Comparison of ENCODE assay signal across 8 cellular contexts in genomic region chr2:217988840-217989204, GRCh38. TPM values are rescaled to one million over a fixed set of nuclear protein-coding genes. Genes with fewer than 3 reads are reported as not detected.
A peak's percentile ranks its signal among the peaks of the same experiment; 100 is the strongest.
DNase-seq lines count a peak whose midpoint lies in the region; ATAC-seq and TF ChIP-seq lines count a peak whose summit lies in the region.

No MANE protein-coding gene starts in this region.

- H3K36me3 ChIP-seq in GM23248 (ENCODE audit: low read depth) (peaks cover 10% of the 10 kb centered on the region; the same call in 1 of the 2 replicates), skeletal muscle tissue (ENCODE audit: control insufficient read depth in 3 of 3, insufficient read depth in 3 of 3, low read length in 3 of 3) (peaks cover 9 to 16% (median 9%) of the 10 kb centered on the region in 3 donors)

- no peaks in the 10 kb centered on the region for H3K9me2 ChIP-seq in GM23248 (ENCODE audit: insufficient read depth)

- intact Hi-C loops in left ventricle myocardium superior (cut with micrococcal nuclease), result loop anchor here (10.0 kb wide), 1 partner anchor 104 kb away; no protein-coding TSS in a partner anchor

- H3K9ac ChIP-seq in GM23248, result 0 out of 2 replicates have a peak overlapping the region, but pooled peaks have one; percentile 4
- peak overlapping the region; percentile 27 to 82 (median 35) for H3K9ac ChIP-seq in skeletal muscle tissue (ENCODE audit: low read depth in 1 of 3, low read length in 3 of 3)

- TF ChIP-seq CTCF in VCaP (conservative IDR thresholded peaks at IDR 0.05), result peak; percentile 19

- H3K27me3 ChIP-seq in GM23248 (replicated peaks; ENCODE audit: insufficient read depth) (no peaks in the 10 kb centered on the region), skeletal muscle tissue (ENCODE audit: control insufficient read depth in 3 of 3, insufficient read depth in 3 of 3, low read length in 3 of 3) (no peaks in the 10 kb centered on the region)

- H3F3A ChIP-seq in GM23248 (ENCODE audit: insufficient read depth), result peaks cover 22% of the 10 kb centered on the region

- ATAC-seq in left ventricle myocardium superior (peak; percentile 59), GM18517 (IDR thresholded peaks at IDR 0.05; ENCODE audit: unreplicated experiment) (no peak), HG02610 (IDR thresholded peaks at IDR 0.05; ENCODE audit: unreplicated experiment) (no peak)

- peaks cover 100% of the 10 kb centered on the region for H3K79me2 ChIP-seq in GM23248 (ENCODE audit: insufficient read depth)

- H3K4me3 ChIP-seq in GM23248 (no peak overlapping the region), skeletal muscle tissue (ENCODE audit: low read length in 3 of 3) (peak overlapping the region in 1 of 3 donors; percentile 65)

- no peak overlapping the region for H2AFZ ChIP-seq in GM23248

- no peak overlapping the region for H3K4me2 ChIP-seq in GM23248 (ENCODE audit: unreplicated experiment)

- no peaks in the 10 kb centered on the region for H3K9me3 ChIP-seq in GM23248 (ENCODE audit: low read depth)
- H3K9me3 ChIP-seq in skeletal muscle tissue (ENCODE audit: control insufficient read depth in 3 of 3, low read length in 3 of 3), result no peaks in the 10 kb centered on the region

- H4K20me1 ChIP-seq in GM23248 (ENCODE audit: insufficient read depth), result 0 out of 2 replicates have a peak, but pooled peaks cover 5% of the 10 kb centered on the region

- H3K27ac ChIP-seq in GM23248 (peak overlapping the region; percentile 33), VCaP (peak overlapping the region; percentile 76), skeletal muscle tissue (ENCODE audit: low read depth, low read length) (peak overlapping the region; percentile 40)

- DNase-seq in GM23248 (peak; percentile 60), left ventricle myocardium superior (no peak), NCI-H82 treated with DMSO at 0.1 percent for 48 hours (lab: John Stamatoyannopoulos, UW; ENCODE audit: unreplicated experiment) (no peak)
- DNase-seq in activated CD4-positive, CD25-positive, alpha-beta regulatory T cell treated with anti-CD3 and anti-CD28 coated beads, Interleukin-2, amount 50 U/mL, for 72 hours, result no peak

- in situ Hi-C loops in GM23248 (cut with MboI), result loop anchor here (10.0 kb wide), 1 partner anchor 204 kb away; no protein-coding TSS in a partner anchor

- H3K4me1 ChIP-seq in GM23248 (ENCODE audit: insufficient read depth) (peaks cover 29% of the 10 kb centered on the region), skeletal muscle tissue (ENCODE audit: control insufficient read depth in 3 of 3, insufficient read depth in 3 of 3, low read length in 3 of 3) (peaks cover 26 to 31% (median 29%) of the 10 kb centered on the region in 3 donors)

- WGBS in GM23248 (ENCODE audit: low coverage in 1 of 2, low lambda C conversion rate in 2 of 2, missing lambda C conversion rate in 2 of 2), 2 experiments, result 34 to 50% methylated on average over 3 to 4 of the region's 4 CpGs

RNA-seq across cellular contexts. Expression of gene TNS1, which starts 14.0 kb away (rescaled TPM):
- 99.3 and 104 TPM in 2 replicates for total RNA-seq in GM23248 (2014; rRNA removed; shearing (Covaris generic))
- polyA plus RNA-seq in GM23248 (2016; fragmentation: Nextera tagmentation; extraction: Ambion mirVana), result 78.6 and 81.6 TPM in 2 replicates
- total RNA-seq in left ventricle myocardium superior (783 TPM), skeletal muscle tissue (73.1 TPM)
